Comparison of ENCODE assay signal across 30 cellular contexts in the genomic region with DNA sequence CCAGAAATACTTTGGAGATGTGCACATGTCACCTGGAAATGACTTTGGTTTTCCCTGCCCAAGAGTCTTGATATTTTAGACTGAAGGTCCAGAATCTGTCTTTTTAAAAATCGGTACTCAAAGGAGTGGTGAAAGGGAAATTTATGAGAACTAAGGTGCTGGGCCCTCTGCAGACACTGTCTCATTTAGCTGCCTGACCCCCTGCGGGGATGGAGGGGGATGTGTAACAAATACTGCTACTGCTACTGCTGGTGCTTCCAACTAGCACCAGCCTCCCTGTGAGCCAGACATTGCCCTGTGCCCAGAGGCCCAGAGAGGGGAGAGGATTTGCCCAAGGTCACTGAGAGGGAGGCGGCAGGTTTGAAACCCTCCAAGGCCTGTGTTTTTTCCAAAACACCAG. TPM values are rescaled to one million over a fixed set of nuclear protein-coding genes. Genes with fewer than 3 reads are reported as not detected.
"Had no signal": no experiment of that assay in that cellular context is flagged by ENCODE, and none has a peak within 500 bp of the region (broad histone marks: within the 10 kb centered on the region; RNA-seq: fewer than 3 reads in every experiment).

No MANE protein-coding gene starts in this region.

- ATAC-seq: effector memory CD8-positive, alpha-beta T cell; gastroesophageal sphincter; left colon; naive thymus-derived CD4-positive, alpha-beta T cell; sciatic nerve; stimulated activated memory B cell treated with anti-CD40 and anti-IgM and Interleukin-4, amounts not matched to agents 10 μg/mL and 1 μg/mL and 100 μg/mL, for 72 hours; upper lobe of right lung had no signal

- H3K4me1 Mint-ChIP-seq: stimulated activated memory B cell treated with anti-CD40 and anti-IgM and Interleukin-4, amounts not matched to agents 10 μg/mL and 1 μg/mL and 100 μg/mL, for 72 hours had no signal

- H3K27ac Mint-ChIP-seq: effector memory CD8-positive, alpha-beta T cell; naive thymus-derived CD4-positive, alpha-beta T cell; nephron progenitor cell; stimulated activated memory B cell treated with anti-CD40 and anti-IgM and Interleukin-4, amounts not matched to agents 10 μg/mL and 1 μg/mL and 100 μg/mL, for 72 hours; stimulated activated naive CD8-positive, alpha-beta T cell treated with anti-CD3 and anti-CD28 coated beads, Interleukin-15, Interleukin-2, amounts not matched to agents 100 ng/mL and 50 ng/mL, for 24 hours had no signal

- H3K9me3 Mint-ChIP-seq: effector memory CD8-positive, alpha-beta T cell; nephron progenitor cell; stimulated activated memory B cell treated with anti-CD40 and anti-IgM and Interleukin-4, amounts not matched to agents 10 μg/mL and 1 μg/mL and 100 μg/mL, for 72 hours; stimulated activated naive CD8-positive, alpha-beta T cell treated with anti-CD3 and anti-CD28 coated beads, Interleukin-15, Interleukin-2, amounts not matched to agents 100 ng/mL and 50 ng/mL, for 24 hours had no signal

- H3K36me3 Mint-ChIP-seq: naive thymus-derived CD4-positive, alpha-beta T cell; stimulated activated memory B cell treated with anti-CD40 and anti-IgM and Interleukin-4, amounts not matched to agents 10 μg/mL and 1 μg/mL and 100 μg/mL, for 72 hours had no signal

- H3K27me3 ChIP-seq: testis had no signal

- H3K4me3 Mint-ChIP-seq: effector memory CD8-positive, alpha-beta T cell; naive thymus-derived CD4-positive, alpha-beta T cell; nephron progenitor cell; stimulated activated memory B cell treated with anti-CD40 and anti-IgM and Interleukin-4, amounts not matched to agents 10 μg/mL and 1 μg/mL and 100 μg/mL, for 72 hours; stimulated activated naive CD8-positive, alpha-beta T cell treated with anti-CD3 and anti-CD28 coated beads, Interleukin-15, Interleukin-2, amounts not matched to agents 100 ng/mL and 50 ng/mL, for 24 hours had no signal

- H3K4me1 ChIP-seq: prostate gland, testis, upper lobe of right lung had no signal

- DNase-seq: effector memory CD8-positive, alpha-beta T cell; esophagus squamous epithelium; foreskin fibroblast; glutamatergic neuron; left colon; mammary epithelial cell; naive thymus-derived CD4-positive, alpha-beta T cell; nephron progenitor cell; spleen; stimulated activated CD4-positive, alpha-beta T cell treated with anti-CD3 and anti-CD28 coated beads, Interleukin-15, amount 100 ng/mL, for 24 hours; stimulated activated CD4-positive, alpha-beta T cell treated with anti-CD3 and anti-CD28 coated beads, Interleukin-1b, Interleukin-23, amount 100 ng/mL, for 48 hours; stimulated activated CD4-positive, alpha-beta T cell treated with anti-CD3 and anti-CD28 coated beads, Interleukin-4, amount 100 ng/mL, for 24 hours; testis; upper lobe of right lung had no signal

- H3K4me3 ChIP-seq: esophagus squamous epithelium, gastroesophageal sphincter, hepatocyte, prostate gland, spleen, testis, tibial nerve, upper lobe of right lung had no signal

- H3K9me3 ChIP-seq: esophagus squamous epithelium, gastroesophageal sphincter, prostate gland, spleen, testis, tibial nerve, upper lobe of right lung had no signal

- H3K27ac ChIP-seq: esophagus squamous epithelium, gastroesophageal sphincter, hepatocyte, prostate gland, spleen, testis, tibial nerve, upper lobe of right lung had no signal

- H3K9ac ChIP-seq: parathyroid adenoma had no signal

- H3K36me3 ChIP-seq: esophagus squamous epithelium, gastroesophageal sphincter, prostate gland, spleen, tibial nerve, upper lobe of right lung had no signal

RNA-seq across cellular contexts. Expression of gene SCRT2, which starts 7.0 kb away (rescaled TPM):
- total RNA-seq: epithelial cell of proximal tubule; esophagus squamous epithelium; gastroesophageal sphincter; hepatocyte; kidney; left colon; lower leg skin; mammary epithelial cell; mesenteric fat pad; mononuclear cell; naive thymus-derived CD4-positive, alpha-beta T cell; omental fat pad; renal cortical epithelial cell; sciatic nerve; skeletal muscle tissue; tibial nerve; upper lobe of right lung had no signal
- polyA plus RNA-seq: hepatocyte; mammary epithelial cell; naive thymus-derived CD4-positive, alpha-beta T cell; spleen had no signal

RNA-seq across cellular contexts. Expression of gene TCF15, which starts 58.5 kb away (rescaled TPM):
- total RNA-seq: esophagus squamous epithelium; hepatocyte; mammary epithelial cell; mononuclear cell; naive thymus-derived CD4-positive, alpha-beta T cell; renal cortical epithelial cell had no signal
- polyA plus RNA-seq: hepatocyte; mammary epithelial cell; naive thymus-derived CD4-positive, alpha-beta T cell had no signal
